ENCODE assay signal across 8 cellular contexts in genomic region chr6:69232506-69233194, GRCh38.
DNase-seq lines count a peak whose midpoint lies in the region; ATAC-seq and TF ChIP-seq lines count a peak whose summit lies in the region.

No MANE protein-coding gene starts in this region.

- H3K4me3 Mint-ChIP-seq in CD4-positive, alpha-beta memory T cell: no peak overlapping the region

- DNase-seq in CD4-positive, alpha-beta memory T cell: peak in 4 of 5 donors; percentile 8 to 19 (median 14)
- DNase-seq in OCI-M1 (lab: John Stamatoyannopoulos, UW) (peak; percentile 69), amygdala (lab: John Stamatoyannopoulos, UW) (peak in 55 of 56 donors; percentile 6 to 88 (median 49)), right cardiac atrium (peak; percentile 77 to 91 (median 89)), retinal pigment epithelial cell (ENCODE audit: low read depth) (peak; percentile 52), DMS114 treated with DMSO at 0.1 percent for 48 hours (lab: John Stamatoyannopoulos, UW; ENCODE audit: unreplicated experiment) (no peak)

- intact Hi-C loops in CD4-positive, alpha-beta memory T cell (cut with micrococcal nuclease): no loop called here
- intact Hi-C loops in right cardiac atrium (cut with DNase I): no loop called here

- ATAC-seq in GM19438 (IDR thresholded peaks at IDR 0.05; ENCODE audit: low read depth, unreplicated experiment) (peak; percentile 99), HG03439 (IDR thresholded peaks at IDR 0.05; ENCODE audit: unreplicated experiment) (peak; percentile 80), right cardiac atrium (peak; percentile 93 to 95)

- peak; percentile 7 for TF ChIP-seq CTCF in retinal pigment epithelial cell (conservative IDR thresholded peaks at IDR 0.05; ENCODE audit: low read depth, low read length)

- no peaks in the 10 kb centered on the region for H3K27me3 Mint-ChIP-seq in CD4-positive, alpha-beta memory T cell

- no peak overlapping the region for H3K27ac Mint-ChIP-seq in CD4-positive, alpha-beta memory T cell

- H3K9me3 Mint-ChIP-seq in CD4-positive, alpha-beta memory T cell: peaks cover 0 to 7% (median 4%) of the 10 kb centered on the region in 8 donors

- no peak overlapping the region for H3K27ac ChIP-seq in CD4-positive, alpha-beta memory T cell (ENCODE audit: low read depth, low read length)
- no peak overlapping the region for H3K27ac ChIP-seq in right cardiac atrium (ENCODE audit: low read length)

- POLR2A ChIA-PET in CD4-positive, alpha-beta memory T cell (lab: Charles Lee; ENCODE audit: partially characterized antibody): no interaction called here

- no peaks in the 10 kb centered on the region for H3K36me3 ChIP-seq in CD4-positive, alpha-beta memory T cell (ENCODE audit: insufficient read depth, low read length)

- no peaks in the 10 kb centered on the region for H3K36me3 Mint-ChIP-seq in CD4-positive, alpha-beta memory T cell

- H3K4me1 ChIP-seq in CD4-positive, alpha-beta memory T cell (ENCODE audit: insufficient read depth, low read length): no peaks in the 10 kb centered on the region
- H3K4me1 ChIP-seq in right cardiac atrium (ENCODE audit: control insufficient read depth, insufficient read depth, low read length): no peaks in the 10 kb centered on the region

- H3K9me3 ChIP-seq in CD4-positive, alpha-beta memory T cell (ENCODE audit: control insufficient read depth in 1 of 2, low read length in 2 of 2): peaks cover 0 to 4% of the 10 kb centered on the region in 2 donors
- H3K9me3 ChIP-seq in right cardiac atrium (ENCODE audit: control insufficient read depth, low read length): no peaks in the 10 kb centered on the region

- CTCF ChIA-PET in CD4-positive, alpha-beta memory T cell (lab: Charles Lee; ENCODE audit: partially characterized antibody): interaction anchor here (0.8 kb wide), 1 partner anchor 67 kb away, joined by 3 read pairs; no protein-coding TSS in a partner anchor

- WGBS in right cardiac atrium: 5% methylated on average over 24 of the region's 24 CpGs

- H3K27me3 ChIP-seq in CD4-positive, alpha-beta memory T cell (ENCODE audit: insufficient read depth, low read length): no peaks in the 10 kb centered on the region
- H3K27me3 ChIP-seq in right cardiac atrium (ENCODE audit: control insufficient read depth, insufficient read depth): no peaks in the 10 kb centered on the region

- no peak overlapping the region for H3K4me3 ChIP-seq in CD4-positive, alpha-beta memory T cell (ENCODE audit: low read length in 2 of 2)
- H3K4me3 ChIP-seq in right cardiac atrium (ENCODE audit: low read length) (no peak overlapping the region), retinal pigment epithelial cell (ENCODE audit: low read length) (no peak overlapping the region)

- no peaks in the 10 kb centered on the region for H3K4me1 Mint-ChIP-seq in CD4-positive, alpha-beta memory T cell
